ENCODE assay signal across 8 cellular contexts in the genomic region with DNA sequence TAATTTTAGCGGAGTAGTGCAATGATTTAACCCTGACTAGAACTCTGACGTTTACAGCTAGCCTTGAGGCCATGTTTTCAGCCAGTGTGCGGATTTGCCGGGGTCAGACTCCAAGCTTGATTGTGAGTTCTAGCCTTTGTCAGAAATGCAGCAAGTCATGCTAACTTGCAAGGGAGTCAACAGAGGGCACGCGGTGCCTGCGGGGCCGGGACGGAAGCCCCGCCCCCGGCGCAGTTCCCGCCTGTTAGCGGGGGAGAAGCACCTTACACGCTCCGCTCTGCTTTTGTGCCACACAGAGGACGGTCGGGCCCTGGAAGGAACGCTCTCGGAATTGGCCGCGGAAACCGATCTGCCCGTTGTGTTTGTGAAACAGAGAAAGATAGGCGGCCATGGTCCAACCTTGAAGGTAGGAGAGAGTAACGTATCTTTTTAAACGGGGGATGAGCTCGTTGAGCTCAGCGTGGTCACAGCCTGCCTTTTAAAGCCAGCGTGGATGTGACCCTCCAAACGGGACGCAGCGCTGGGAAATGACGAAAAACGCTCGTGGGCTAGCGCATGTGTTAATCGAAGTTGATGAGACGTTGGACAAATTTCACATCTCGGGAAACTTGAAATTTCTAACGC. TPM values are rescaled to one million over a fixed set of nuclear protein-coding genes. Genes with fewer than 3 reads are reported as not detected.
DNase-seq lines count a peak whose midpoint lies in the region; ATAC-seq and TF ChIP-seq lines count a peak whose summit lies in the region.

No MANE protein-coding gene starts in this region.

- DNase-seq in ACHN (peak; percentile 92), NCI-H2227 treated with DMSO at 0.1 percent for 48 hours (lab: John Stamatoyannopoulos, UW) (peak; percentile 74), activated B cell treated with CpG ODN at 0.5 μM for 24 hours (peak; percentile 74), iris pigment epithelial cell (ENCODE audit: low read depth) (peak; percentile 82)
- peak; percentile 85 for DNase-seq in central memory CD4-positive, alpha-beta T cell
- peak; percentile 71 to 83 (median 80) for DNase-seq in stimulated activated CD4-positive, alpha-beta T cell treated with anti-CD3 and anti-CD28 coated beads, Interleukin-12 subunit alpha, Interleukin-12 subunit beta, amount 100 ng/mL, for 48 hours (ENCODE audit: low read depth in 2 of 3, low spot score in 1 of 3)

- H3K27me3 Mint-ChIP-seq in activated B cell treated with CpG ODN at 0.5 μM for 24 hours, result no peaks in the 10 kb centered on the region

- peaks cover 42% of the 10 kb centered on the region for H3K4me1 Mint-ChIP-seq in activated B cell treated with CpG ODN at 0.5 μM for 24 hours

- H3K27ac Mint-ChIP-seq in activated B cell treated with CpG ODN at 0.5 μM for 24 hours, result peak overlapping the region; percentile 99

- intact Hi-C loops in activated B cell treated with CpG ODN at 0.5 μM for 24 hours (cut with micrococcal nuclease), result loop anchor here (1.0 to 10.0 kb wide), 6 partner anchors 15 to 1046 kb away; partner anchors contain the start of genes APPL2, C12orf75, CHST11 and EID3

- in situ Hi-C loops in ACHN (cut with HindIII; ENCODE audit: low pct_ligation_motif_present, low pct_unique_long_range_greater_than_20kb, low sequenced_read_pairs), result no loop called here

- no peak for TF ChIP-seq CTCF in activated B cell treated with CpG ODN at 0.5 μM for 24 hours (IDR thresholded peaks at IDR 0.05)

- H3K36me3 Mint-ChIP-seq in activated B cell treated with CpG ODN at 0.5 μM for 24 hours (ENCODE audit: low read depth), result peaks cover 35% of the 10 kb centered on the region

- H3K9me3 Mint-ChIP-seq in activated B cell treated with CpG ODN at 0.5 μM for 24 hours, result no peaks in the 10 kb centered on the region

- POLR2A ChIA-PET in activated B cell treated with CpG ODN at 0.5 μM for 24 hours (lab: Charles Lee), result interaction anchor here (0.7 to 4.4 kb wide), 9 partner anchors 9 to 820 kb away, joined by 3 to 51 read pairs (median 16); partner anchors contain the start of genes EID3, HSP90B1, NFYB and TXNRD1

- peak; percentile 52 for ATAC-seq in GM18907 (IDR thresholded peaks at IDR 0.05; ENCODE audit: unreplicated experiment)
- peak; percentile 50 for ATAC-seq in HG03159 (IDR thresholded peaks at IDR 0.05; ENCODE audit: unreplicated experiment)
- ATAC-seq in activated B cell treated with CpG ODN at 0.5 μM for 24 hours (ENCODE audit: low read depth), result peak; percentile 65

- H3K4me3 Mint-ChIP-seq in activated B cell treated with CpG ODN at 0.5 μM for 24 hours, result peak overlapping the region; percentile 100

- CTCF ChIA-PET in activated B cell treated with CpG ODN at 0.5 μM for 24 hours (lab: Charles Lee), result interaction anchor here (0.7 to 4.2 kb wide), 3 partner anchors 11 to 87 kb away, joined by 3 to 17 read pairs (median 3); partner anchors contain the start of gene TXNRD1

RNA-seq across cellular contexts. Expression of gene EID3, which starts 14.8 kb away (rescaled TPM):
- total RNA-seq in activated B cell treated with CpG ODN at 0.5 μM for 24 hours, result 6.2 TPM in 2 replicates

Comparison
In these comparisons a context has a peak if more than half of its experiments do, and no peak if none do; other contexts are left out.
1. Peak in every context shown above with its lines: DNase-seq and ATAC-seq.